Comparison of ENCODE assay signal across 15 cellular contexts in the genomic region with DNA sequence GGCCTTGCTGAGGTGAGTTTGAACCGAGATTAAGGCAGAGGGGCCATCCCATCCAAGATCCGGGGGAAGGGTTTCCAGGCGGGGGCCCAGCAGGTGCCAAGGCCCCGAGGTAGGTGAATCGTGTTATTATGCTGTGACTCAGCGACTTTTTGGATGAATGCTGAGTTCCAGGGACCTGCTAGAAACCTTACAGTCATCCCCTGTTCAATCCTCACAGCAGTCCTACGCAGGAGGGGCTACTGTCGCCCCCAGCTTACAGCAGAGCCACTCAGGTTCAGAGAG. TPM values are rescaled to one million over a fixed set of nuclear protein-coding genes. Genes with fewer than 3 reads are reported as not detected.
"Had no signal": no experiment of that assay in that cellular context is flagged by ENCODE, and none has a peak within 500 bp of the region (broad histone marks: within the 10 kb centered on the region; RNA-seq: fewer than 3 reads in every experiment).

No MANE protein-coding gene starts in this region.

- H3K27me3 ChIP-seq: ascending aorta, breast epithelium had no signal

- H3K27ac Mint-ChIP-seq: stimulated activated naive B cell treated with anti-CD40 and anti-IgM and Interleukin-4, amounts not matched to agents 10 μg/mL and 1 μg/mL and 100 μg/mL, for 72 hours had no signal

- H3K9me3 ChIP-seq: ascending aorta, breast epithelium, gastroesophageal sphincter, sigmoid colon, thoracic aorta had no signal

- H3K9me3 Mint-ChIP-seq: naive thymus-derived CD8-positive, alpha-beta T cell; stimulated activated naive B cell treated with anti-CD40 and anti-IgM and Interleukin-4, amounts not matched to agents 10 μg/mL and 1 μg/mL and 100 μg/mL, for 72 hours had no signal

- DNase-seq: cortex of kidney, sigmoid colon had no signal

- H3K36me3 ChIP-seq: ascending aorta, breast epithelium, gastroesophageal sphincter, sigmoid colon, thoracic aorta had no signal

- H3K27ac ChIP-seq: ascending aorta, breast epithelium, gastroesophageal sphincter, parathyroid adenoma, sigmoid colon, thoracic aorta had no signal

- H3K4me1 ChIP-seq: breast epithelium had no signal

- H3K9ac ChIP-seq: parathyroid adenoma had no signal

- H3K36me3 Mint-ChIP-seq: naive thymus-derived CD8-positive, alpha-beta T cell had no signal

- H3K79me2 ChIP-seq: parathyroid adenoma had no signal

RNA-seq across cellular contexts. Expression of a gene that starts 40.9 kb away (rescaled TPM):
- total RNA-seq: ascending aorta; breast epithelium; esophagus mucosa; gastroesophageal sphincter; left cardiac atrium; lower leg skin; mucosa of gallbladder; naive thymus-derived CD8-positive, alpha-beta T cell; sigmoid colon; thoracic aorta; ureter had no signal
- polyA plus RNA-seq: adipose tissue; naive thymus-derived CD8-positive, alpha-beta T cell; sigmoid colon had no signal
